In genomic region chr16:75864243-75864642, GRCh38 we compare ENCODE assay signal across 11 cellular contexts.
"Had no signal": no experiment of that assay in that cellular context is flagged by ENCODE, and none has a peak within 500 bp of the region (broad histone marks: within the 10 kb centered on the region; RNA-seq: fewer than 3 reads in every experiment).

No MANE protein-coding gene starts in this region.

- ATAC-seq: GM23338, HCT116 had no signal

- H3K36me3 ChIP-seq: HAP-1 had no signal

- H3K9ac ChIP-seq: GM23248 had no signal

- H3K27ac ChIP-seq: GM23248 had no signal

- H2AFZ ChIP-seq: GM23248, GM23338 had no signal

- DNase-seq: GM23248, GOT3, H7, H9, HCEC 1CT, HFFc6 had no signal

- H3K4me3 ChIP-seq: GM23248, GM23338, HAP-1 had no signal

- H3K9me3 ChIP-seq: HAP-1 had no signal

- H3K4me2 ChIP-seq: GM23338 had no signal

- H3K4me1 ChIP-seq: HAP-1 had no signal

- FAIRE-seq: H1, H54 had no signal
